12 cellular contexts compared by ENCODE assay signal in the genomic region with DNA sequence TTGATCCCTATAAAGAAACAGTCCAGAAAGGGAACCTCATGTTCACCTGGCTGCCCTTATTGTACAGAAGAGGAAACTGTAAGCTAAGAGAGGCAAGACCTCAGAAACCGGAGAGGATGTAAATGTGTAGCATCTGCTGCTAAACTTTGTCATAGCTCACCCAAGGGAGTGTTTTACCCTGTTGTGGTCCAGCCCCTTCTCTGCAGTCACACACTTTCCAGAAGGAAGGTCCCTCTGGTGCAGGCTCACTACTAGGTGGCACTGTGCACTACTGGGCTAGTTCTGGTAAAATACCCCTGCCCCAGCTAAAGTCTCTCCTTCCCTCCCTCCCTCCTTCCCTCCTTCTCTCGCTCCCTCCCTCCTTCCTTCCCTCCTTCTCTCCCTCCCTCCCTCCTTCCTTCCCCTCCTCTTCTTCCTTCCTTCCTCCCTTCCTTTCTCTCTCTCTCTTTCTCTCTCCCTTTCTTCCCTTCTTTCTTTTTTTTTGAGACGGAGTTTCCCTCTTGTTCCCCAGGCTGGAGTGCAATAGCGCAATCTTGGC. TPM values are rescaled to one million over a fixed set of nuclear protein-coding genes. Genes with fewer than 3 reads are reported as not detected.
DNase-seq lines count a peak whose midpoint lies in the region; ATAC-seq, FAIRE-seq and TF ChIP-seq lines count a peak whose summit lies in the region.
"Had no signal": no experiment of that assay in that cellular context is flagged by ENCODE, and none has a peak within 500 bp of the region (broad histone marks: within the 10 kb centered on the region; RNA-seq: fewer than 3 reads in every experiment).

No MANE protein-coding gene starts in this region.

- TF ChIP-seq CTCF in GM12865 (IDR thresholded peaks at IDR 0.05; ENCODE audit: insufficient read depth, low read depth, low read length, missing control alignments) (no peak), KMS-11 (conservative IDR thresholded peaks at IDR 0.05; ENCODE audit: low read depth, low read length) (peak; percentile 26; the same call in 1 of the 2 replicates), osteocyte (IDR thresholded peaks at IDR 0.05) (no peak), transverse colon (IDR thresholded peaks at IDR 0.05) (no peak)

- peak; percentile 81 for ATAC-seq in GM21447 (IDR thresholded peaks at IDR 0.05; ENCODE audit: unreplicated experiment)
- ATAC-seq: heart left ventricle had no signal

- H3K27me3 Mint-ChIP-seq in osteocyte (ENCODE audit: unreplicated experiment): peaks cover 24% of the 10 kb centered on the region

- WGBS in transverse colon (ENCODE audit: low coverage in 1 of 2), 2 donors: 57 to 70% methylated on average over 2 to 4 of the region's 4 CpGs

- no peaks in the 10 kb centered on the region for H3K27me3 ChIP-seq in KMS-11 (ENCODE audit: insufficient read depth, low read depth)
- H3K27me3 ChIP-seq in transverse colon: no peaks in the 10 kb centered on the region
- H3K27me3 ChIP-seq: vagina had no signal

- no peak for TF ChIP-seq POLR2A in transverse colon (IDR thresholded peaks at IDR 0.05)

- H3K4me2 ChIP-seq in KMS-11: no peak overlapping the region

- intact Hi-C loops in transverse colon (cut with DNase I; ENCODE audit: low total_unique reads): loop anchor here (5.0 kb wide), 1 partner anchor 213 kb away; no protein-coding TSS in a partner anchor

- H3K4me1 ChIP-seq in KMS-11 (ENCODE audit: low read depth, poor library complexity, severe bottlenecking) (no peaks in the 10 kb centered on the region), transverse colon (peaks cover 0 to 9% (median 0%) of the 10 kb centered on the region in 4 donors)
- H3K4me1 ChIP-seq: heart left ventricle, vagina had no signal

- H3K4me3 Mint-ChIP-seq in osteocyte (ENCODE audit: unreplicated experiment): no peak overlapping the region

- no peaks in the 10 kb centered on the region for H3K36me3 ChIP-seq in KMS-11 (ENCODE audit: insufficient read depth)
- H3K36me3 ChIP-seq in transverse colon: no peaks in the 10 kb centered on the region
- H3K36me3 ChIP-seq: heart left ventricle, vagina had no signal

- H3K27ac Mint-ChIP-seq in osteocyte (ENCODE audit: unreplicated experiment): no peak overlapping the region

- no peak overlapping the region for H3K9ac ChIP-seq in KMS-11

- no peak overlapping the region for H3K4me3 ChIP-seq in GM12865 (ENCODE audit: low read depth, low read length)
- no peak overlapping the region for H3K4me3 ChIP-seq in KMS-11 (IDR thresholded peaks at IDR 0.05; ENCODE audit: insufficient read depth, low read depth, low read length)
- H3K4me3 ChIP-seq in transverse colon: no peak overlapping the region
- H3K4me3 ChIP-seq: heart left ventricle, vagina had no signal

- FAIRE-seq in RCC 7860 (lab: Jason Lieb, UNC): no peak

- no peak overlapping the region for H3K27ac ChIP-seq in KMS-11
- no peak overlapping the region for H3K27ac ChIP-seq in transverse colon
- H3K27ac ChIP-seq: heart left ventricle, vagina had no signal

- no peaks in the 10 kb centered on the region for H4K20me1 ChIP-seq in KMS-11 (ENCODE audit: insufficient read depth)

- H2AFZ ChIP-seq in KMS-11 (ENCODE audit: low read depth): no peak overlapping the region

- H3K9me3 Mint-ChIP-seq in osteocyte (ENCODE audit: unreplicated experiment): no peaks in the 10 kb centered on the region

- H3K4me1 Mint-ChIP-seq in osteocyte (ENCODE audit: unreplicated experiment): no peaks in the 10 kb centered on the region

- no peak for TF ChIP-seq EP300 in transverse colon (IDR thresholded peaks at IDR 0.05; ENCODE audit: low read depth)

- H3K36me3 Mint-ChIP-seq in osteocyte (ENCODE audit: unreplicated experiment): no peaks in the 10 kb centered on the region

- no peaks in the 10 kb centered on the region for H3K79me2 ChIP-seq in KMS-11 (ENCODE audit: insufficient read depth, low read depth)

- DNase-seq in GM12865 (ENCODE audit: low read depth) (peak; percentile 68), fibroblast of peridontal ligament (ENCODE audit: extremely low read depth) (peak; percentile 35), osteocyte (ENCODE audit: extremely low spot score, unreplicated experiment) (no peak), transverse colon (no peak), RCC 7860 (ENCODE audit: low spot score) (no peak)
- no peak for DNase-seq in activated T-cell treated with anti-CD3 and anti-CD28 coated beads, Interleukin-2, amount 50 U/mL, for 1 hour
- DNase-seq: activated naive CD4-positive, alpha-beta T cell; NCI-H69 had no signal

- in situ Hi-C loops in transverse colon (cut with MboI; ENCODE audit: low pct_ligation_motif_present in 1 of 4, low pct_unique_long_range_greater_than_20kb in 1 of 4, low sequenced_read_pairs in 3 of 4): no loop called here

- H3K9me3 ChIP-seq in transverse colon: no peaks in the 10 kb centered on the region
- H3K9me3 ChIP-seq: vagina had no signal

RNA-seq across cellular contexts. Expression of a gene that starts 42.5 kb away (rescaled TPM):
- total RNA-seq in osteocyte: 22.6 and 26.8 TPM in 2 replicates
- total RNA-seq in transverse colon: 10 to 100 TPM; 47.2 to 86.4 (median 60.0) TPM

Comparison
In these comparisons a context has a peak if more than half of its experiments do, and no peak if none do; other contexts are left out.
1. DNase-seq: peak in GM12865 (single experiment) and fibroblast of peridontal ligament (single experiment); none in osteocyte (single experiment), transverse colon (single experiment), activated T-cell treated with anti-CD3 and anti-CD28 coated beads, Interleukin-2, amount 50 U/mL, for 1 hour (single experiment) and RCC 7860 (single experiment).